Comparison of ENCODE assay signal across 1 cellular context in the genomic region with DNA sequence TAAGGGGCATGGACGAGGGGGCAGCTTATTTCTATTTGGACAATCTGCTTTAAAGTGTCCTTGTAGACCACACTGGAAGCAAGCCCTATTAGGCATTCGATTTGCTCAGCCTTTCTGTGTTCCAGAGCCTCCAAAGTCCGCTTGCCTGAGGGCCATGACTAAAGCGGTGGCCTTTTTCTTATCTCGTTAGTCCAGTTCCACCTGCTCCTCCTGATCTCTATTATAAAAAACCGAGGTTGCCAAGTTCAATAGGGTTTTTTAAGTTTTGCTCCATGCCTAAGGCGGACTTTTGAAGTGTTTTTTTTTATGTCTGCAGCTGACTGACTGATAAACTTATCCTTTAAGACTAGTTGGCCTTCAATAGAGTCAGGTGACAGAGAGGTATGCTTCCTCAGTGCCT. TPM values are rescaled to one million over a fixed set of nuclear protein-coding genes. Genes with fewer than 3 reads are reported as not detected.
"Had no signal": no experiment of that assay in that cellular context is flagged by ENCODE, and none has a peak within 500 bp of the region (broad histone marks: within the 10 kb centered on the region; RNA-seq: fewer than 3 reads in every experiment).

No MANE protein-coding gene starts in this region.

RNA-seq across cellular contexts. Expression of gene ENTPD1, which starts 35.2 kb away (rescaled TPM):
- total RNA-seq: SJSA1 had no signal
